In the genomic region with DNA sequence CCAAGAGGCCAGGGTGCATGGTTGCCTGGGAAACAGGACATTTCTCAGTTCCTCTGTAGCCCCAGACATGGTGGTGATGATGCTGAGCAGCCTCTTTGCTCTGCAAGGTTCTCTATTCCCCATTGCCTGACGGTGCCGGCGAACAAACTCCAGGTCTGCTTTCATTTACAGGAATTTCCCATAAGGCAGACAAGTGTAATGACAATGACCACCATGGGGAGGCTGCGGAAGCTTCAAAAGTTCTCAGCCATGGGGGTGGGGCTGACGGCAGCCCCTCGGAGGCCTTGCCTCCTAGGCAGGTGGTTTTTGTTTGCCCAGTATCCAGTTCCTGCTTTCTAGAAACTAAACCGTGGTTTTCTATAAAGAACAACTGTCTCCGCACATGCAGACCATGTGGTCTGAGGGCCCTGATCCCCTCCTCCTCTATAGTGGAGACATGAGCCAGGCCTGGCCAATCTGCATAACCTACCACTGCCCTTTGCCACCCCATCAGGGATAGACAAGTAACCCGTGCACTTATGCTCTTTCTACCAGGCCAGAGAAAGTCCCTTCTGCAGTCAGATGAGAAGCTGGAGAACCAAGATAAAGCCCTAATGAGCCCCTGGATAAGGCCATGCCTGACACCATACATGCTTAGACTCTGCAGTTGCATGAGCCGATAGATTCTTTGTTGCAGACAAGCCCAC, we compare ENCODE assay signal across 10 cellular contexts. TPM values are rescaled to one million over a fixed set of nuclear protein-coding genes. Genes with fewer than 3 reads are reported as not detected.
A peak's percentile ranks its signal among the peaks of the same experiment; 100 is the strongest.
DNase-seq lines count a peak whose midpoint lies in the region; ATAC-seq, FAIRE-seq and TF ChIP-seq lines count a peak whose summit lies in the region.
"Had no signal": no experiment of that assay in that cellular context is flagged by ENCODE, and none has a peak within 500 bp of the region (broad histone marks: within the 10 kb centered on the region; RNA-seq: fewer than 3 reads in every experiment).

No MANE protein-coding gene starts in this region.

- no peak overlapping the region for H3K27ac Mint-ChIP-seq in effector memory CD8-positive, alpha-beta T cell
- H3K27ac Mint-ChIP-seq in activated naive CD4-positive, alpha-beta T cell treated with anti-CD3 and anti-CD28 coated beads, Interleukin-2, amount 50 U/mL, for 72 hours: no peak overlapping the region

- ATAC-seq in GM21529 (IDR thresholded peaks at IDR 0.05; ENCODE audit: unreplicated experiment) (peak; percentile 74), esophagus mucosa (no peak)
- peak; percentile 27 for ATAC-seq in effector memory CD8-positive, alpha-beta T cell (replicated peaks)
- no peak for ATAC-seq in activated naive CD4-positive, alpha-beta T cell treated with anti-CD3 and anti-CD28 coated beads, Interleukin-2, amount 50 U/mL, for 72 hours
- ATAC-seq: HCT116, psoas muscle had no signal

- no peak overlapping the region for H3K4me3 Mint-ChIP-seq in effector memory CD8-positive, alpha-beta T cell

- no peaks in the 10 kb centered on the region for H3K9me3 Mint-ChIP-seq in effector memory CD8-positive, alpha-beta T cell
- H3K9me3 Mint-ChIP-seq in activated naive CD4-positive, alpha-beta T cell treated with anti-CD3 and anti-CD28 coated beads, Interleukin-2, amount 50 U/mL, for 72 hours: no peaks in the 10 kb centered on the region

- DNase-seq in LHCN-M2 (ENCODE audit: low read depth): peak; percentile 20
- DNase-seq in effector memory CD8-positive, alpha-beta T cell: no peak
- no peak for DNase-seq in activated naive CD4-positive, alpha-beta T cell treated with anti-CD3 and anti-CD28 coated beads, Interleukin-2, amount 50 U/mL, for 72 hours (ENCODE audit: low spot score in 2 of 2)
- no peak for DNase-seq in NCI-H128 (lab: John Stamatoyannopoulos, UW; ENCODE audit: unreplicated experiment)
- DNase-seq in urothelium cell line (ENCODE audit: low spot score): no peak

- peaks cover 3% of the 10 kb centered on the region for H3K36me3 Mint-ChIP-seq in effector memory CD8-positive, alpha-beta T cell (ENCODE audit: insufficient read depth)
- H3K36me3 Mint-ChIP-seq in activated naive CD4-positive, alpha-beta T cell treated with anti-CD3 and anti-CD28 coated beads, Interleukin-2, amount 50 U/mL, for 72 hours: peaks cover 0 to 7% of the 10 kb centered on the region in 2 donors

- H3K4me1 Mint-ChIP-seq in effector memory CD8-positive, alpha-beta T cell (ENCODE audit: low read depth in 2 of 2): no peaks in the 10 kb centered on the region

- peaks cover 6 to 19% of the 10 kb centered on the region in 2 donors for H3K27me3 Mint-ChIP-seq in effector memory CD8-positive, alpha-beta T cell

- FAIRE-seq in urothelium cell line (lab: Jason Lieb, UNC): no peak

- 0 out of 2 replicates have a peak, but pooled peaks have one; percentile 10 for TF ChIP-seq CTCF in GM12875 (IDR thresholded peaks at IDR 0.05; ENCODE audit: borderline replicate concordance, insufficient read depth, low read depth, low read length)

- no peak overlapping the region for H3K4me3 ChIP-seq in GM12875 (ENCODE audit: low read depth, low read length)
- H3K4me3 ChIP-seq: psoas muscle had no signal

RNA-seq across cellular contexts. Expression of a gene that starts 54.0 kb away (rescaled TPM):
- total RNA-seq in LHCN-M2 (2014; rRNA removed) (not detected in 2 replicates), esophagus mucosa (0.04 TPM)
- polyA plus RNA-seq in LHCN-M2 (2012): 20.7 TPM
- under 1 TPM in 1 of 2 donors, not detected in 1; 0.08 TPM for total RNA-seq in activated naive CD4-positive, alpha-beta T cell treated with anti-CD3 and anti-CD28 coated beads, Interleukin-2, amount 50 U/mL, for 72 hours

Comparison
In these comparisons a context has a peak if more than half of its experiments do, and no peak if none do; other contexts are left out.
1. ATAC-seq: peak in GM21529 (single experiment) and effector memory CD8-positive, alpha-beta T cell (single experiment); none in activated naive CD4-positive, alpha-beta T cell treated with anti-CD3 and anti-CD28 coated beads, Interleukin-2, amount 50 U/mL, for 72 hours (0 of 2) and esophagus mucosa (single experiment).